ENCODE assay signal across 8 cellular contexts in the genomic region with DNA sequence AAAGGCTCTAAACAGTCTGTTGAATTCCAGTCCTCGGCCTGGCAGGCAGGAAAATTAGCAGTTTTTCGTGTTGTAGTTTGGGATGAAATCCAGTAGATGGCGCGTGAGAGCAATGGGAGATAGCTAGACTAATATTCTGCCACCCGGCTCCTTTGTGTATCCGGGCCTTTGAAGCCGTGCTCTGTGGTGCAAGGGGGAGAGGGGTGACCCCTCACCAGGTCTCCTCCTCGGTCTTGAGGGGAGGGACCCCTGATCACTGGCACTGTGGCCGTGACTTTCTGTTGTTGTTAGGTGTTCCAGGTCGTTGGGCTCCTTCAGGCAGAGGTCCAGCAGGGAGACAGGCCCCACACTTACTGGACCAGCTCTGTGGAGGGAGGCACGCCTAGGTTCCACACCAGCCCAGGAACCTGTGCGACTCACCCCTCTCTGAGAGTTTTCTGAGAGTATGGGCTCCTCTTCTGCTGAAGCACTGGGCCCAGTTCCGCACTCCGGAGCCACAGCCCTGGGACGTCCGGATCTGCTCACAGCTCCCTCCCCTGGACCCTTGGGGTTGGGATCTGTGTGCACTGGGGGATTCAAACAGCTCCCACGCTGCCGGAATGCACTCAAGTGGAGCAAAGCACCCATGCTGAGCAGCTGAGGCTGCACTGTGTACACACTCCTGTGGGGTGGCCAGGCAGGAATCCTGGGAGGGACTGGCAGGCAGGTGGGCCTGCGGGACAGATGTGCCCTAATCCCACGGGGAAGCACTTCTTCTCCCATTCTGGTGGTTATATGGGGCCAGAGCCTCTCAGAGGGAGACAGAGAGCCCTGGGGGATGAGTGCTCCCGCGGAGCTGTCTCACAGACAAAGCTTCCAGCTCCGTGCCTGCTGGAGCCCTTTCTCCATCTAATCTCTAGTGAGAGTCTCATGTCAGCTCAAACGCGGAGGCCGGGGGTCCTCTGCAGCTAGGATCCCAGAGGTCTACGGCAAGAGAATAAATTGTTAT. TPM values are rescaled to one million over a fixed set of nuclear protein-coding genes. Genes with fewer than 3 reads are reported as not detected.
A peak's percentile ranks its signal among the peaks of the same experiment; 100 is the strongest.
DNase-seq lines count a peak whose midpoint lies in the region; ATAC-seq and TF ChIP-seq lines count a peak whose summit lies in the region.

No MANE protein-coding gene starts in this region.

- no peak overlapping the region for H3K4me3 ChIP-seq in ascending aorta

- intact Hi-C loops in ascending aorta (cut with DNase I), result loop anchor here (1.0 to 10.0 kb wide), 5 partner anchors 68 to 768 kb away; partner anchors contain the start of gene ANTXR1

- peak overlapping the region in 1 of 2 donors; percentile 13 for H3K27ac ChIP-seq in ascending aorta

- ATAC-seq in GM21825 (IDR thresholded peaks at IDR 0.05; ENCODE audit: unreplicated experiment), result no peak

- H3K27me3 ChIP-seq in ascending aorta, result no peaks in the 10 kb centered on the region

- DNase-seq in AG09319 (ENCODE audit: extremely low read depth, low read depth) (no peak), GM20000 (ENCODE audit: low spot score) (peak; percentile 55), NCI-H1694 treated with DMSO at 0.1 percent for 48 hours (lab: John Stamatoyannopoulos, UW) (peak; percentile 85), T-helper 1 cell (peak; percentile 9 to 46 (median 29)), ascending aorta (ENCODE audit: low spot score in 2 of 2) (peak in 1 of 2 donors; percentile 80), hepatic stellate cell (ENCODE audit: low spot score) (peak; percentile 39), retina (peak; percentile 90)

- H3K4me1 ChIP-seq in ascending aorta, result peaks cover 0 to 3% of the 10 kb centered on the region in 2 donors

- TF ChIP-seq CTCF in AG09319 (IDR thresholded peaks at IDR 0.05; ENCODE audit: low read depth, low read length) (peak; percentile 75), GM20000 (IDR thresholded peaks at IDR 0.05; ENCODE audit: extremely low read depth, missing control alignments) (peak; percentile 67), ascending aorta (IDR thresholded peaks at IDR 0.05) (peak; percentile 72 to 86 (median 83))

- no peaks in the 10 kb centered on the region for H3K9me3 ChIP-seq in ascending aorta

- H3K36me3 ChIP-seq in ascending aorta, result no peaks in the 10 kb centered on the region

RNA-seq across cellular contexts. Expression of gene GKN2, which starts 8.8 kb away (rescaled TPM):
- 0.75 TPM for total RNA-seq in ascending aorta

RNA-seq across cellular contexts. Expression of gene GKN1, which starts 30.6 kb away (rescaled TPM):
- total RNA-seq in ascending aorta, result 1.9 TPM
